Comparison of ENCODE assay signal across 8 cellular contexts in genomic region chr7:43700059-43700501, GRCh38. TPM values are rescaled to one million over a fixed set of nuclear protein-coding genes. Genes with fewer than 3 reads are reported as not detected.
DNase-seq lines count a peak whose midpoint lies in the region; ATAC-seq and TF ChIP-seq lines count a peak whose summit lies in the region.

No MANE protein-coding gene starts in this region.

- intact Hi-C loops in aorta (cut with DNase I) = loop anchor here (1.0 to 2.0 kb wide), 2 partner anchors 19 to 118 kb away; no protein-coding TSS in a partner anchor
- intact Hi-C loops in activated T-helper 2 cell treated with anti-CD3 and anti-CD28 coated beads, Interferon-gamma antibody, Interleukin-2, Interleukin-4, amounts not matched to agents 10 μg/mL and 5 μg/mL and 100 μg/mL, durations not matched to agents 14 hours and 24 hours and 36 hours (cut with micrococcal nuclease) = loop anchor here (1.0 to 5.0 kb wide), 3 partner anchors 52 to 137 kb away; no protein-coding TSS in a partner anchor

- TF ChIP-seq CTCF in lung (IDR thresholded peaks at IDR 0.05; ENCODE audit: control extremely low read depth, extremely low read depth) = peak; percentile 52

- peak; percentile 58 for ATAC-seq in HG03342 (IDR thresholded peaks at IDR 0.05; ENCODE audit: unreplicated experiment)
- peak; percentile 41 for ATAC-seq in lung (ENCODE audit: insufficient read depth, low FRiP score)
- ATAC-seq in aorta (ENCODE audit: low FRiP score) = peak; percentile 85
- no peak for ATAC-seq in GM18909 (IDR thresholded peaks at IDR 0.05; ENCODE audit: poor library complexity, unreplicated experiment)

- H3K4me1 Mint-ChIP-seq in activated T-helper 2 cell treated with anti-CD3 and anti-CD28 coated beads, Interferon-gamma antibody, Interleukin-2, Interleukin-4, amounts not matched to agents 10 μg/mL and 5 μg/mL and 100 μg/mL, durations not matched to agents 14 hours and 24 hours and 36 hours (ENCODE audit: low read depth) = peaks cover 46% of the 10 kb centered on the region

- H3K27me3 ChIP-seq in lung (ENCODE audit: control insufficient read depth, insufficient read depth) = no peaks in the 10 kb centered on the region
- no peaks in the 10 kb centered on the region for H3K27me3 ChIP-seq in aorta (ENCODE audit: control insufficient read depth in 1 of 2, insufficient read depth in 2 of 2, low read length in 1 of 2)

- H3K27ac ChIP-seq in lung (ENCODE audit: low read depth in 1 of 2, low read length in 1 of 2) (no peak overlapping the region), aorta (ENCODE audit: low read depth in 1 of 2, low read length in 2 of 2) (no peak overlapping the region)

- H3K4me3 ChIP-seq in lung (no peak overlapping the region), aorta (ENCODE audit: low read length in 2 of 2) (no peak overlapping the region)

- H3K9me3 Mint-ChIP-seq in activated T-helper 2 cell treated with anti-CD3 and anti-CD28 coated beads, Interferon-gamma antibody, Interleukin-2, Interleukin-4, amounts not matched to agents 10 μg/mL and 5 μg/mL and 100 μg/mL, durations not matched to agents 14 hours and 24 hours and 36 hours = peaks cover 17% of the 10 kb centered on the region

- H3K9me3 ChIP-seq in lung (ENCODE audit: control insufficient read depth in 2 of 2, insufficient read depth in 1 of 2, low read length in 1 of 2) (no peaks in the 10 kb centered on the region), aorta (ENCODE audit: control insufficient read depth, low read length) (no peaks in the 10 kb centered on the region)

- DNase-seq in DMS53 (lab: John Stamatoyannopoulos, UW) (peak; percentile 78), NCI-H82 (lab: John Stamatoyannopoulos, UW) (peak; percentile 69), cerebellum (ENCODE audit: low spot score) (peak; percentile 62), lung (ENCODE audit: low spot score) (no peak), aorta (no peak)
- no peak for DNase-seq in activated T-helper 2 cell treated with anti-CD3 and anti-CD28 coated beads, Interferon-gamma antibody, Interleukin-2, Interleukin-4, amounts not matched to agents 10 μg/mL and 5 μg/mL and 100 μg/mL, durations not matched to agents 14 hours and 24 hours and 36 hours (ENCODE audit: low spot score)

- no peak overlapping the region for H3K27ac Mint-ChIP-seq in activated T-helper 2 cell treated with anti-CD3 and anti-CD28 coated beads, Interferon-gamma antibody, Interleukin-2, Interleukin-4, amounts not matched to agents 10 μg/mL and 5 μg/mL and 100 μg/mL, durations not matched to agents 14 hours and 24 hours and 36 hours

- no peaks in the 10 kb centered on the region for H3K27me3 Mint-ChIP-seq in activated T-helper 2 cell treated with anti-CD3 and anti-CD28 coated beads, Interferon-gamma antibody, Interleukin-2, Interleukin-4, amounts not matched to agents 10 μg/mL and 5 μg/mL and 100 μg/mL, durations not matched to agents 14 hours and 24 hours and 36 hours (ENCODE audit: low read depth)

- H3K4me1 ChIP-seq in lung (ENCODE audit: control insufficient read depth in 2 of 2, insufficient read depth in 2 of 2, low read length in 2 of 2) = peaks cover 0 to 5% of the 10 kb centered on the region in 2 donors
- H3K4me1 ChIP-seq in aorta (ENCODE audit: control insufficient read depth in 1 of 2, insufficient read depth in 2 of 2, low read length in 2 of 2) = peaks cover 0 to 4% of the 10 kb centered on the region in 2 donors

- H3K4me3 Mint-ChIP-seq in activated T-helper 2 cell treated with anti-CD3 and anti-CD28 coated beads, Interferon-gamma antibody, Interleukin-2, Interleukin-4, amounts not matched to agents 10 μg/mL and 5 μg/mL and 100 μg/mL, durations not matched to agents 14 hours and 24 hours and 36 hours (ENCODE audit: low read depth) = no peak overlapping the region

- H3K36me3 ChIP-seq in lung (ENCODE audit: control insufficient read depth in 2 of 2, insufficient read depth in 2 of 2, low read length in 2 of 2) (no peaks in the 10 kb centered on the region), aorta (ENCODE audit: control insufficient read depth in 1 of 2, insufficient read depth in 2 of 2, low read length in 1 of 2) (no peaks in the 10 kb centered on the region)

- H3K36me3 Mint-ChIP-seq in activated T-helper 2 cell treated with anti-CD3 and anti-CD28 coated beads, Interferon-gamma antibody, Interleukin-2, Interleukin-4, amounts not matched to agents 10 μg/mL and 5 μg/mL and 100 μg/mL, durations not matched to agents 14 hours and 24 hours and 36 hours (ENCODE audit: low read depth) = peaks cover 27% of the 10 kb centered on the region

- 24 to 35% methylated on average over 6 of the region's 6 CpGs for WGBS in lung, 2 donors
- 5 to 8% methylated on average over 6 of the region's 6 CpGs for WGBS in aorta, 2 donors

RNA-seq across cellular contexts. Expression of gene COA1, which starts 29.2 kb away (rescaled TPM):
- 94.3 TPM for total RNA-seq in cerebellum
- 10 to 100 TPM; 47.7 to 92.1 TPM for total RNA-seq in lung
- 10 to 100 TPM; 35.0 to 37.6 TPM for polyA plus RNA-seq in lung
- 10 to 100 TPM; 36.5 to 55.6 TPM for total RNA-seq in aorta
- 10 to 100 TPM; 47.5 to 57.2 TPM for polyA plus RNA-seq in aorta
- total RNA-seq in activated T-helper 2 cell treated with anti-CD3 and anti-CD28 coated beads, Interferon-gamma antibody, Interleukin-2, Interleukin-4, amounts not matched to agents 10 μg/mL and 5 μg/mL and 100 μg/mL, durations not matched to agents 14 hours and 24 hours and 36 hours = 67.1 and 69.1 TPM in 2 replicates

RNA-seq across cellular contexts. Expression of gene BLVRA, which starts 58.4 kb away (rescaled TPM):
- total RNA-seq in cerebellum (8.9 TPM), lung (10 to 100 TPM; 25.9 to 92.2 TPM), aorta (10 to 100 TPM; 56.0 to 61.0 TPM)
- polyA plus RNA-seq in lung (100 to 1,000 TPM; 102 to 143 TPM), aorta (100 to 1,000 TPM in 1 of 2 donors, 10 to 100 TPM in 1; 77.8 to 117 TPM)
- 30.9 and 32.2 TPM in 2 replicates for total RNA-seq in activated T-helper 2 cell treated with anti-CD3 and anti-CD28 coated beads, Interferon-gamma antibody, Interleukin-2, Interleukin-4, amounts not matched to agents 10 μg/mL and 5 μg/mL and 100 μg/mL, durations not matched to agents 14 hours and 24 hours and 36 hours

Comparison
In these comparisons a context has a peak if more than half of its experiments do, and no peak if none do; other contexts are left out.
1. DNase-seq: peak in DMS53 (single experiment), NCI-H82 (single experiment) and cerebellum (single experiment); none in lung (single experiment), aorta (0 of 2) and activated T-helper 2 cell treated with anti-CD3 and anti-CD28 coated beads, Interferon-gamma antibody, Interleukin-2, Interleukin-4, amounts not matched to agents 10 μg/mL and 5 μg/mL and 100 μg/mL, durations not matched to agents 14 hours and 24 hours and 36 hours (single experiment).